ENCODE assay signal across 1 cellular context in the genomic region with DNA sequence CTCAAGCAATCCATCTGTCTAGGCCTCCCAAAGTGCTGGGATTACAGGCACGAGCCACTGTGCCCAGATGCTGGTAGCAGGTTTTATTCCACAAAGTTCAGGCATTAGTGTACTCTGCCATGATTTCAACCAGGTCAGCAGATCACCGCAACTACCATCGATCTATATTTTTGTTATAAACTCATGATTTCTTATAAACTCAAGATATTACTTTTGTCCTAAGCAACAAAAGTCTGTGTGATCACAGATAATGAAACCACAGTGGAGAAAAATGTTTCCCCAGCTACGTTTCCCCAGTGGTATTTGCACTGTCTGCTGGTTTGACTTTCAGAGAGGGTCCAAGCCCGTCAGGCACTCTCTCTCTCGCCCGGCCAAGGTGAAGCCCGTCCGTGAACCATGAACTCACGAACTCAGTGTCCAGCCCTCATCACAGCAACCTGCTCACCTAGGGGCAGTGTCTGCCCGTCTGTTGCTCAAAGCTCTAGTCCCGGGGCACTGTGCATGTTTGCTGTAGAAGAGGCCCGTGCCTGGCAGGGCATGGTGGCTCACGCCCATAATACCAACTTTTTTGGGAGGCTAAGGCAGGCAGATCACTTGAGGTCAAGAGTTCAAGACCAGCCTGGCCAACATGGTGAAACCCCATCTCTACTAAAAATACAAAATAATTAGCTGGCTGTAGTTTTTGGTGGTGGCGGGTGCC.
TF ChIP-seq lines count a peak whose summit lies in the region.

No MANE protein-coding gene starts in this region.

TF ChIP-seq in HepG2, 621 proteins besides CTCF, POLR2A, EP300 and RAD21 (continued from another document and continues in another):
- TF ChIP-seq HMGXB3 (CRISPR knock-in tag; IDR thresholded peaks at IDR 0.05; ENCODE audit: borderline replicate concordance), result no peak
- TF ChIP-seq ZNF720 (CRISPR knock-in tag; IDR thresholded peaks at IDR 0.05), result no peak
- peak; percentile 96; the same call in 1 of the 2 replicates for TF ChIP-seq ZNF292 (CRISPR knock-in tag; IDR thresholded peaks at IDR 0.05; ENCODE audit: borderline replicate concordance, low read depth)
- TF ChIP-seq, protein P1, sequence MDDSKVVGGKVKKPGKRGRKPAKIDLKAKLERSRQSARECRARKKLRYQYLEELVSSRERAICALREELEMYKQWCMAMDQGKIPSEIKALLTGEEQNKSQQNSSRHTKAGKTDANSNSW (CRISPR knock-in tag; IDR thresholded peaks at IDR 0.05; ENCODE audit: borderline replicate concordance), result no peak
- no peak for TF ChIP-seq NFIC (IDR thresholded peaks at IDR 0.05; ENCODE audit: low read length)
- TF ChIP-seq HNRNPL (IDR thresholded peaks at IDR 0.05; ENCODE audit: low read depth, low read length), result peak; percentile 96
- no peak; the same call in 1 of the 2 replicates for TF ChIP-seq ZNF839 (CRISPR knock-in tag; IDR thresholded peaks at IDR 0.05; ENCODE audit: borderline replicate concordance)
- TF ChIP-seq DR1 (CRISPR knock-in tag; IDR thresholded peaks at IDR 0.05), result no peak
- peak; percentile 90 for TF ChIP-seq TBX2 (CRISPR knock-in tag; IDR thresholded peaks at IDR 0.05; ENCODE audit: borderline replicate concordance)
- no peak for TF ChIP-seq ZNF879 (CRISPR knock-in tag; IDR thresholded peaks at IDR 0.05)
- TF ChIP-seq AHR (CRISPR knock-in tag; IDR thresholded peaks at IDR 0.05), result peak; percentile 22; the same call in 1 of the 2 replicates
- peak; percentile 92 for TF ChIP-seq PAXIP1 (CRISPR knock-in tag; conservative IDR thresholded peaks at IDR 0.05)
- TF ChIP-seq KDM3A (CRISPR knock-in tag; IDR thresholded peaks at IDR 0.05; ENCODE audit: low read depth), result peak; percentile 88; the same call in 1 of the 2 replicates
- 0 out of 2 replicates have a peak, but pooled peaks have one; percentile 15 for TF ChIP-seq KLF9 (CRISPR knock-in tag; IDR thresholded peaks at IDR 0.05; ENCODE audit: low read depth)
- no peak; the same call in 1 of the 2 replicates for TF ChIP-seq ZNF143 (CRISPR knock-in tag; IDR thresholded peaks at IDR 0.05)
- peak; percentile 91; the same call in 1 of the 2 replicates for TF ChIP-seq ZNF710 (CRISPR knock-in tag; IDR thresholded peaks at IDR 0.05; ENCODE audit: borderline replicate concordance)
- TF ChIP-seq PBX3 (CRISPR knock-in tag; IDR thresholded peaks at IDR 0.05; ENCODE audit: borderline replicate concordance), result no peak
- no peak for TF ChIP-seq ARID2 (CRISPR knock-in tag; IDR thresholded peaks at IDR 0.05; ENCODE audit: borderline replicate concordance)
- TF ChIP-seq ZNF776 (CRISPR knock-in tag; IDR thresholded peaks at IDR 0.05), result no peak
- TF ChIP-seq SIN3A (IDR thresholded peaks at IDR 0.05; ENCODE audit: borderline replicate concordance, low read depth, low read length), result no peak
- peak; percentile 98 for TF ChIP-seq ZBTB7B (CRISPR knock-in tag; IDR thresholded peaks at IDR 0.05)
- no peak for TF ChIP-seq HNRNPK (IDR thresholded peaks at IDR 0.05; ENCODE audit: low read depth, low read length, poor library complexity, severe bottlenecking)
- no peak for TF ChIP-seq ZNF329 (CRISPR knock-in tag; IDR thresholded peaks at IDR 0.05; ENCODE audit: low read depth)
- no peak for TF ChIP-seq CSRNP2 (CRISPR knock-in tag; conservative IDR thresholded peaks at IDR 0.05; ENCODE audit: low read depth)
- TF ChIP-seq ZNF562 (CRISPR knock-in tag; IDR thresholded peaks at IDR 0.05; ENCODE audit: borderline replicate concordance), result no peak
- peak; percentile 92 for TF ChIP-seq HNF4G (IDR thresholded peaks at IDR 0.05; ENCODE audit: borderline replicate concordance, low read depth, low read length)
- peak; percentile 89; the same call in 1 of the 2 replicates for TF ChIP-seq HNF4G (CRISPR knock-in tag; IDR thresholded peaks at IDR 0.05; ENCODE audit: borderline replicate concordance, low read depth)
- no peak for TF ChIP-seq ZNF639 (CRISPR knock-in tag; conservative IDR thresholded peaks at IDR 0.05)
- no peak for TF ChIP-seq ZFP36L1 (CRISPR knock-in tag; IDR thresholded peaks at IDR 0.05)
- 0 out of 2 replicates have a peak, but pooled peaks have one; percentile 59 for TF ChIP-seq ZNF136 (CRISPR knock-in tag; IDR thresholded peaks at IDR 0.05; ENCODE audit: low read depth)
- no peak for TF ChIP-seq ZNF607 (CRISPR knock-in tag; IDR thresholded peaks at IDR 0.05; ENCODE audit: borderline replicate concordance)
- 0 out of 2 replicates have a peak, but pooled peaks have one; percentile 54 for TF ChIP-seq WIZ (CRISPR knock-in tag; IDR thresholded peaks at IDR 0.05)
- no peak for TF ChIP-seq ATF1 (CRISPR knock-in tag; IDR thresholded peaks at IDR 0.05)
- no peak for TF ChIP-seq PTBP1 (IDR thresholded peaks at IDR 0.05; ENCODE audit: low read depth, low read length, poor library complexity, severe bottlenecking)
- TF ChIP-seq MZF1 (CRISPR knock-in tag; IDR thresholded peaks at IDR 0.05; ENCODE audit: borderline replicate concordance), result peak; percentile 87; the same call in 1 of the 2 replicates
- TF ChIP-seq ZBTB25 (CRISPR knock-in tag; IDR thresholded peaks at IDR 0.05), result no peak
- TF ChIP-seq TMF1 (CRISPR knock-in tag; IDR thresholded peaks at IDR 0.05; ENCODE audit: low read depth), result no peak
- no peak for TF ChIP-seq ZNF703 (CRISPR knock-in tag; IDR thresholded peaks at IDR 0.05; ENCODE audit: borderline replicate concordance)
- TF ChIP-seq GATAD1 (CRISPR knock-in tag; IDR thresholded peaks at IDR 0.05), result peak; percentile 69
- TF ChIP-seq ZNF83 (CRISPR knock-in tag; IDR thresholded peaks at IDR 0.05; ENCODE audit: borderline replicate concordance), result no peak
- TF ChIP-seq SRSF9 (IDR thresholded peaks at IDR 0.05; ENCODE audit: borderline replicate concordance, insufficient read depth, low read depth, low read length, poor library complexity, severe bottlenecking), result no peak
- TF ChIP-seq TEAD3 (CRISPR knock-in tag; optimal IDR thresholded peaks at IDR 0.05; ENCODE audit: borderline replicate concordance), result peak; percentile 83
- peak; percentile 85 for TF ChIP-seq KMT2A (CRISPR knock-in tag; IDR thresholded peaks at IDR 0.05)
- no peak for TF ChIP-seq ZNF570 (CRISPR knock-in tag; IDR thresholded peaks at IDR 0.05; ENCODE audit: borderline replicate concordance)
- peak; percentile 96; the same call in 1 of the 2 replicates for TF ChIP-seq MEIS1 (CRISPR knock-in tag; IDR thresholded peaks at IDR 0.05; ENCODE audit: borderline replicate concordance)
- no peak for TF ChIP-seq ZNF558 (CRISPR knock-in tag; IDR thresholded peaks at IDR 0.05; ENCODE audit: borderline replicate concordance)
- peak; percentile 29; the same call in 1 of the 2 replicates for TF ChIP-seq ZNF232 (CRISPR knock-in tag; IDR thresholded peaks at IDR 0.05; ENCODE audit: borderline replicate concordance)
